In the genomic region with DNA sequence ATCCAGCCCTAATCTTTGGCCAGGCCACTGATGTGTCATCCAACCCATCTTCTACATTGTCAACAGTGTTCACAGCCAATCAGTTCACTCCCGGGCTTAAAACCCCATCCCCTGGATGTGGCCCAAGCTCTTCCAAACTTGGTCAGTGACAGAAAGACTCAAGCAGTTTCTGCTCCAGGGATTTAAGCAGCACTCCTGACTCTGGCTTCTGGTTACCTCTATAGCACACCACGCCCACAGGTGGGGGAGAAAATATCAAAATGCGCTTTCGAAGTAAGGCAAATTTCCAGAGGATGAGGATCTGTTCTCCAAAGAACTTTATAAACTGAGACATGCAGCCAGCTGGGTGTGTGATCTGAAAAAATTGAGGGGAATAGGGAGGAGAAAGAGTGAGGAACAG, we compare ENCODE assay signal across 28 cellular contexts. TPM values are rescaled to one million over a fixed set of nuclear protein-coding genes. Genes with fewer than 3 reads are reported as not detected.
DNase-seq lines count a peak whose midpoint lies in the region; ATAC-seq and TF ChIP-seq lines count a peak whose summit lies in the region.
"Had no signal": no experiment of that assay in that cellular context is flagged by ENCODE, and none has a peak within 500 bp of the region (broad histone marks: within the 10 kb centered on the region; RNA-seq: fewer than 3 reads in every experiment).

No MANE protein-coding gene starts in this region.

- no peaks in the 10 kb centered on the region for H3K9me3 Mint-ChIP-seq in T-helper 2 cell treated with Interferon-gamma antibody and Interleukin-4, amounts not matched to agents 5 μg/mL and 100 μg/mL, for 36 hours
- H3K9me3 Mint-ChIP-seq in nephron progenitor cell, result no peaks in the 10 kb centered on the region
- H3K9me3 Mint-ChIP-seq: GM23338; mesothelial cell of epicardium; T-helper 1 cell treated with Interleukin-12 subunit alpha and Interleukin-12 subunit beta and Interleukin-4 antibody, amounts not matched to agents 30 μg/mL and 1 μg/mL, for 36 hours had no signal

- H3K27ac ChIP-seq in caudate nucleus (ENCODE audit: low read depth, low read length), result peak overlapping the region; percentile 8
- H3K27ac ChIP-seq: 22Rv1, C4-2B, esophagus muscularis mucosa, foreskin keratinocyte, heart left ventricle, ovary, PC-9, skin epidermis, thoracic aorta had no signal

- no peak overlapping the region for H3K4me3 Mint-ChIP-seq in T-helper 2 cell treated with Interferon-gamma antibody and Interleukin-4, amounts not matched to agents 5 μg/mL and 100 μg/mL, for 36 hours
- H3K4me3 Mint-ChIP-seq in T-helper 17 cell, result peak overlapping the region; percentile 67
- H3K4me3 Mint-ChIP-seq in nephron progenitor cell, result no peak overlapping the region
- H3K4me3 Mint-ChIP-seq: GM23338; mesothelial cell of epicardium; T-helper 1 cell treated with Interleukin-12 subunit alpha and Interleukin-12 subunit beta and Interleukin-4 antibody, amounts not matched to agents 30 μg/mL and 1 μg/mL, for 36 hours had no signal

- H3K9me3 ChIP-seq in T-helper 17 cell (ENCODE audit: control insufficient read depth, low read length, poor library complexity, severe bottlenecking), result no peaks in the 10 kb centered on the region
- H3K9me3 ChIP-seq: esophagus muscularis mucosa, heart left ventricle, ovary, SK-N-SH, thoracic aorta had no signal

- DNase-seq in T-helper 2 cell treated with Interferon-gamma antibody and Interleukin-4, amounts not matched to agents 5 μg/mL and 100 μg/mL, for 36 hours (ENCODE audit: low spot score), result no peak
- no peak for DNase-seq in T-helper 2 cell
- no peak for DNase-seq in T-helper 17 cell
- peak in 3 of 61 donors; percentile 15 to 48 (median 44) for DNase-seq in caudate nucleus (lab: John Stamatoyannopoulos, UW)
- no peak for DNase-seq in nephron progenitor cell
- no peak for DNase-seq in activated CD4-positive, CD25-positive, alpha-beta regulatory T cell (lab: John Stamatoyannopoulos, UW)
- no peak for DNase-seq in cerebellar cortex (ENCODE audit: low spot score)
- DNase-seq: activated CD4-positive, alpha-beta T cell treated with anti-CD3 and anti-CD28 coated beads for 1 hour; foreskin keratinocyte; heart left ventricle; kidney; ovary; PC-9; SK-N-SH; stimulated activated naive CD4-positive, alpha-beta T cell treated with Interleukin-2 at 50 U/mL for 16 hours had no signal

- peak overlapping the region; percentile 10 for H3K27ac Mint-ChIP-seq in T-helper 2 cell treated with Interferon-gamma antibody and Interleukin-4, amounts not matched to agents 5 μg/mL and 100 μg/mL, for 36 hours
- H3K27ac Mint-ChIP-seq in T-helper 17 cell (peak overlapping the region; percentile 86), nephron progenitor cell (peak overlapping the region; percentile 5)
- H3K27ac Mint-ChIP-seq: GM23338, mesothelial cell of epicardium had no signal

- H3K4me1 Mint-ChIP-seq in T-helper 2 cell treated with Interferon-gamma antibody and Interleukin-4, amounts not matched to agents 5 μg/mL and 100 μg/mL, for 36 hours (ENCODE audit: low read depth), result peaks cover 11% of the 10 kb centered on the region
- H3K4me1 Mint-ChIP-seq in T-helper 17 cell, result peaks cover 15% of the 10 kb centered on the region
- no peaks in the 10 kb centered on the region for H3K4me1 Mint-ChIP-seq in nephron progenitor cell
- H3K4me1 Mint-ChIP-seq: GM23338, mesothelial cell of epicardium had no signal

- H3K36me3 Mint-ChIP-seq in T-helper 2 cell treated with Interferon-gamma antibody and Interleukin-4, amounts not matched to agents 5 μg/mL and 100 μg/mL, for 36 hours (ENCODE audit: low read depth), result peaks cover 27% of the 10 kb centered on the region
- H3K36me3 Mint-ChIP-seq in T-helper 17 cell (ENCODE audit: low read depth) (peaks cover 12% of the 10 kb centered on the region), nephron progenitor cell (ENCODE audit: low read depth) (peaks cover 50% of the 10 kb centered on the region)

- no peaks in the 10 kb centered on the region for H3K27me3 Mint-ChIP-seq in T-helper 2 cell treated with Interferon-gamma antibody and Interleukin-4, amounts not matched to agents 5 μg/mL and 100 μg/mL, for 36 hours (ENCODE audit: low read depth)
- H3K27me3 Mint-ChIP-seq in T-helper 17 cell (no peaks in the 10 kb centered on the region), nephron progenitor cell (ENCODE audit: low read depth, poor library complexity) (peaks cover 8% of the 10 kb centered on the region)

- no peak for TF ChIP-seq CTCF in nephron progenitor cell (IDR thresholded peaks at IDR 0.05)

- ATAC-seq in T-helper 17 cell, result no peak
- no peak for ATAC-seq in HG02870 (IDR thresholded peaks at IDR 0.05; ENCODE audit: unreplicated experiment)
- ATAC-seq: foreskin keratinocyte, GM23338, heart left ventricle had no signal

RNA-seq across cellular contexts. Expression of gene DENND11, which starts 35.9 kb away (rescaled TPM):
- 10 to 100 TPM; 34.1 to 37.6 TPM for total RNA-seq in T-helper 17 cell

RNA-seq across cellular contexts. Expression of gene WEE2, which starts 42.1 kb away (rescaled TPM):
- not detected for total RNA-seq in T-helper 17 cell
- total RNA-seq: astrocyte, cardiac septum, esophagus muscularis mucosa, foreskin keratinocyte, GM23338, LHCN-M2, liver, mesothelial cell of epicardium, PC-9, thoracic aorta had no signal

Comparison
In these comparisons a context has a peak if more than half of its experiments do, and no peak if none do; other contexts are left out.
1. H3K27ac Mint-ChIP-seq: peak in every context shown above with its lines; median percentile 86 in T-helper 17 cell; 10 in T-helper 2 cell treated with Interferon-gamma antibody and Interleukin-4, amounts not matched to agents 5 μg/mL and 100 μg/mL, for 36 hours; 5 in nephron progenitor cell.